ENCODE assay signal across 8 cellular contexts in genomic region chr9:129481424-129481823, GRCh38.
DNase-seq lines count a peak whose midpoint lies in the region; ATAC-seq and TF ChIP-seq lines count a peak whose summit lies in the region.

No MANE protein-coding gene starts in this region.

- intact Hi-C loops in heart left ventricle (cut with DNase I) = loop anchor here in 9 of 10 donors (2.0 to 10.0 kb wide), 10 partner anchors 21 to 307 kb away; partner anchors contain the start of gene IER5L (in 5 of the 9)
- intact Hi-C loops in cardiac septum (cut with DNase I) = loop anchor here (5.0 kb wide), 2 partner anchors 164 to 229 kb away; no protein-coding TSS in a partner anchor

- TF ChIP-seq CTCF in heart left ventricle (IDR thresholded peaks at IDR 0.05) (no peak), nephron (IDR thresholded peaks at IDR 0.05; ENCODE audit: unreplicated experiment in 3 of 3) (no peak)

- H3K27ac ChIP-seq in heart left ventricle (peak overlapping the region; percentile 97 to 100 (median 99)), cingulate gyrus (ENCODE audit: low read depth, low read length) (peak overlapping the region; percentile 95), urinary bladder (ENCODE audit: low read depth) (peak overlapping the region; percentile 91)

- peaks cover 73% of the 10 kb centered on the region for H3K4me1 Mint-ChIP-seq in nephron

- H3K36me3 Mint-ChIP-seq in nephron (ENCODE audit: low read depth) = no peaks in the 10 kb centered on the region

- H3K4me1 ChIP-seq in heart left ventricle (peaks cover 8 to 71% (median 51%) of the 10 kb centered on the region in 12 donors), urinary bladder (ENCODE audit: insufficient read depth) (no peaks in the 10 kb centered on the region)

- H3K4me3 Mint-ChIP-seq in nephron = peak overlapping the region; percentile 44 to 64 (median 53)

- TF ChIP-seq POLR2A in heart left ventricle (IDR thresholded peaks at IDR 0.05) = no peak

- H3K27me3 Mint-ChIP-seq in nephron (ENCODE audit: low read depth) = peaks cover 7% of the 10 kb centered on the region

- no peak for DNase-seq in heart left ventricle
- DNase-seq in cardiac septum (ENCODE audit: low spot score) = no peak

- H3K36me3 ChIP-seq in heart left ventricle (no peaks in the 10 kb centered on the region), urinary bladder (ENCODE audit: insufficient read depth) (no peaks in the 10 kb centered on the region)

- H3K4me3 ChIP-seq in heart left ventricle (peak overlapping the region in 7 of 12 donors; percentile 56 to 77 (median 66)), urinary bladder (ENCODE audit: low read depth, low read length) (no peak overlapping the region)

- no peak for ATAC-seq in heart left ventricle
- ATAC-seq in GM19467 (IDR thresholded peaks at IDR 0.05; ENCODE audit: unreplicated experiment) = no peak
- ATAC-seq in HG02798 (IDR thresholded peaks at IDR 0.05; ENCODE audit: poor library complexity, unreplicated experiment) = no peak
- no peak for ATAC-seq in GM21367 (IDR thresholded peaks at IDR 0.05; ENCODE audit: unreplicated experiment)

- no peaks in the 10 kb centered on the region for H3K9me3 Mint-ChIP-seq in nephron

- H3K9me3 ChIP-seq in heart left ventricle = no peaks in the 10 kb centered on the region

- WGBS in heart left ventricle, 4 donors = 86 to 91% (median 87%) methylated on average over 9 of the region's 9 CpGs
- WGBS in urinary bladder = 68% methylated on average over 9 of the region's 9 CpGs

- no peaks in the 10 kb centered on the region for H3K27me3 ChIP-seq in heart left ventricle

- H3K27ac Mint-ChIP-seq in nephron = peak overlapping the region; percentile 95 to 100 (median 99)
